ENCODE assay signal across 8 cellular contexts in the genomic region with DNA sequence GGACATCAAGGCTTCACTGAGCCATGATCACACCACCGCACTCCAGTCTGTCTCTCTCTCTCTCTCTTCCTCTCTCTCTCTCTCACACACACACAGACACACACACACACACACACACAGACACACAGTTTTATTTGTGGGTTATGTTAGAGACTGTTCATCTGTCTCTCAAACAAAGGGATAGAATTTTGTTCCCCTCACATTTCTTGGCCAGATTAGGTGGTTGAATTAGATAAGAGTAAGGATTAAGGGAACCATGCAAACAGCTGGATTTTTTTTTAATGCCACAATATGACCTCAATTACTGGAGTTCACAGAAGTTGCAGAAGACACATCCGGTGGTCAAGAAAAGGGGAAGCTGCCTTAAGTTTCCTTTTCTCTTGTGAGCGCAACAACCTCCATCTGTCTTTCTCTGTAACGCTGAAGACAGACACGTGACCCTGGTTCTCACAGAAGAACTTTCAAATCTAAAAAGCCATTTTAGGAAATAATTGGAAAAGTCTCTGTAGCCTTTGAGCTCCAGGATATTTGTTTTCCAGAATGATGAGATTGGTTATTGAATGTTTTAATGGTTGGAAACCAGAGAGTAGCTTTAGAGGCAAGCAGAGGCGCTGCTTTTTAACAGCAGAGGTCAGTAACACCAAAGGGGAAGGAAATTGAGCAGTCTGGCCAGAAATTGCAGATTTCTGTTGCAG. TPM values are rescaled to one million over a fixed set of nuclear protein-coding genes. Genes with fewer than 3 reads are reported as not detected.
DNase-seq lines count a peak whose midpoint lies in the region; ATAC-seq and TF ChIP-seq lines count a peak whose summit lies in the region.

No MANE protein-coding gene starts in this region.

- DNase-seq in CD4-positive, CD25-positive, alpha-beta regulatory T cell = no peak
- DNase-seq in NOMO-1 treated with DMSO at 0.1 percent for 48 hours (lab: John Stamatoyannopoulos, UW; ENCODE audit: unreplicated experiment) (peak; percentile 94), dorsolateral prefrontal cortex (no peak), HuH-7.5 (ENCODE audit: low spot score) (no peak), NCI-H2029 treated with DMSO at 0.1 percent for 48 hours (lab: John Stamatoyannopoulos, UW) (no peak)

- no peak overlapping the region for H3K4me3 Mint-ChIP-seq in CD4-positive, CD25-positive, alpha-beta regulatory T cell

- no peak overlapping the region for H3K4me3 ChIP-seq in CD4-positive, CD25-positive, alpha-beta regulatory T cell (ENCODE audit: low read depth, low read length)
- peak overlapping the region in 2 of 59 donors; percentile 21 to 34 for H3K4me3 ChIP-seq in dorsolateral prefrontal cortex
- H3K4me3 ChIP-seq in muscle layer of duodenum (ENCODE audit: low read depth in 1 of 2, low read length in 2 of 2) = no peak overlapping the region

- peak in 53 of 56 donors; percentile 25 to 70 (median 51) for TF ChIP-seq CTCF in dorsolateral prefrontal cortex (IDR thresholded peaks at IDR 0.05 in 54 of 56, conservative IDR thresholded peaks at IDR 0.05 in 2 of 56; ENCODE audit: low read depth in 1 of 56, partially characterized antibody in 56 of 56)

- H3K27me3 ChIP-seq in CD4-positive, CD25-positive, alpha-beta regulatory T cell (ENCODE audit: control insufficient read depth, insufficient read depth, low read length) = no peaks in the 10 kb centered on the region
- H3K27me3 ChIP-seq in dorsolateral prefrontal cortex (no peaks in the 10 kb centered on the region), muscle layer of duodenum (ENCODE audit: low read depth, low read length) (no peaks in the 10 kb centered on the region)

- ATAC-seq in CD4-positive, CD25-positive, alpha-beta regulatory T cell (ENCODE audit: low read depth in 2 of 2) = peak; percentile 34 to 37
- ATAC-seq in GM18511 (IDR thresholded peaks at IDR 0.05; ENCODE audit: unreplicated experiment) (peak; percentile 91), HG02870 (IDR thresholded peaks at IDR 0.05; ENCODE audit: unreplicated experiment) (peak; percentile 85)

- no peak overlapping the region for H3K27ac Mint-ChIP-seq in CD4-positive, CD25-positive, alpha-beta regulatory T cell

- H3K9me3 Mint-ChIP-seq in CD4-positive, CD25-positive, alpha-beta regulatory T cell = peaks cover 0 to 5% (median 0%) of the 10 kb centered on the region in 7 donors

- peaks cover 9% of the 10 kb centered on the region for H3K27me3 Mint-ChIP-seq in CD4-positive, CD25-positive, alpha-beta regulatory T cell

- H3K4me1 Mint-ChIP-seq in CD4-positive, CD25-positive, alpha-beta regulatory T cell = peaks cover 0 to 5% (median 2%) of the 10 kb centered on the region in 4 donors

- H3K9me3 ChIP-seq in CD4-positive, CD25-positive, alpha-beta regulatory T cell (ENCODE audit: control insufficient read depth in 2 of 2, low read length in 2 of 2) = no peaks in the 10 kb centered on the region
- H3K9me3 ChIP-seq in muscle layer of duodenum (ENCODE audit: control insufficient read depth in 1 of 2, low read length in 2 of 2) = no peaks in the 10 kb centered on the region

- H3K4me1 ChIP-seq in CD4-positive, CD25-positive, alpha-beta regulatory T cell (ENCODE audit: control insufficient read depth, insufficient read depth, low read length, poor library complexity, severe bottlenecking) = no peaks in the 10 kb centered on the region
- peaks cover 0 to 6% of the 10 kb centered on the region in 2 donors for H3K4me1 ChIP-seq in muscle layer of duodenum (ENCODE audit: control insufficient read depth in 1 of 2, insufficient read depth in 2 of 2, low read length in 2 of 2)

- no peaks in the 10 kb centered on the region for H3K36me3 ChIP-seq in CD4-positive, CD25-positive, alpha-beta regulatory T cell (ENCODE audit: control insufficient read depth, insufficient read depth, low read length)
- no peaks in the 10 kb centered on the region for H3K36me3 ChIP-seq in muscle layer of duodenum (ENCODE audit: control insufficient read depth in 1 of 2, insufficient read depth in 2 of 2, low read length in 2 of 2)

- intact Hi-C loops in dorsolateral prefrontal cortex (cut with DNase I) = loop anchor here (2.0 to 10.0 kb wide), 5 partner anchors 220 to 450 kb away; partner anchors contain the start of genes LOC128125822 (in 2 of the 2), PTP4A1 (in 2 of the 2) and PHF3 (in 1 of the 2)

- H3K36me3 Mint-ChIP-seq in CD4-positive, CD25-positive, alpha-beta regulatory T cell = no peaks in the 10 kb centered on the region

- no peak overlapping the region for H3K27ac ChIP-seq in CD4-positive, CD25-positive, alpha-beta regulatory T cell (ENCODE audit: insufficient read depth, low read length, poor library complexity, severe bottlenecking)
- H3K27ac ChIP-seq in dorsolateral prefrontal cortex = peak overlapping the region in 2 of 59 donors; percentile 43 to 53
- H3K27ac ChIP-seq in muscle layer of duodenum (ENCODE audit: low read length) = peak overlapping the region; percentile 16

RNA-seq across cellular contexts. Expression of gene LGSN, which starts 33.0 kb away (rescaled TPM):
- 0.25 TPM for total RNA-seq in CD4-positive, CD25-positive, alpha-beta regulatory T cell
- under 1 TPM in 1 of 4 donors, not detected in 3; 0.10 TPM for polyA plus RNA-seq in CD4-positive, CD25-positive, alpha-beta regulatory T cell
- total RNA-seq in dorsolateral prefrontal cortex = under 1 TPM in 14 of 120 experiments, not detected in 106; 0.09 to 0.51 (median 0.24) TPM

Comparison
In these comparisons a context has a peak if more than half of its experiments do, and no peak if none do; other contexts are left out.
1. ATAC-seq: peak in every context shown above with its lines; median percentile 91 in GM18511; 85 in HG02870; 36 in CD4-positive, CD25-positive, alpha-beta regulatory T cell.